In genomic region chr16:13866073-13866472, GRCh38 we compare ENCODE assay signal across 8 cellular contexts. TPM values are rescaled to one million over a fixed set of nuclear protein-coding genes. Genes with fewer than 3 reads are reported as not detected.
DNase-seq lines count a peak whose midpoint lies in the region; ATAC-seq and TF ChIP-seq lines count a peak whose summit lies in the region.

No MANE protein-coding gene starts in this region.

- peak; percentile 48 for TF ChIP-seq CTCF in HEK293 (tag by site-specific recombination; IDR thresholded peaks at IDR 0.05)

- H2BK5ac ChIP-seq in trophoblast cell (ENCODE audit: low read depth, low read length, poor library complexity): no peak overlapping the region

- H3K14ac ChIP-seq in trophoblast cell (ENCODE audit: low read length): no peak overlapping the region

- no peak overlapping the region for H4K12ac ChIP-seq in trophoblast cell (ENCODE audit: low read depth, low read length)

- no peak overlapping the region for H2BK120ac ChIP-seq in trophoblast cell (ENCODE audit: insufficient read depth, low read length, poor library complexity)

- H3K4me3 Mint-ChIP-seq in activated T-cell treated with anti-CD3 and anti-CD28 coated beads, Interleukin-2, amount 50 U/mL, for 24 hours: no peak overlapping the region

- POLR2A ChIA-PET in HEK293 (lab: Yijun Ruan, JAX): no interaction called here

- H3K27me3 Mint-ChIP-seq in activated T-cell treated with anti-CD3 and anti-CD28 coated beads, Interleukin-2, amount 50 U/mL, for 24 hours: peaks cover 39% of the 10 kb centered on the region

- H3K4me3 ChIP-seq in HEK293 (ENCODE audit: low read depth, low read length) (no peak overlapping the region), trophoblast cell (ENCODE audit: low read depth, low read length) (no peak overlapping the region)

- CTCF ChIA-PET in HEK293 (lab: Yijun Ruan, JAX): interaction anchor here (0.5 to 1.2 kb wide), 6 partner anchors 8 to 561 kb away, joined by 3 to 7 read pairs (median 4); partner anchors contain the start of gene ERCC4

- H3K9me3 ChIP-seq in HEK293 (ENCODE audit: control insufficient read depth, insufficient read depth, low read depth, low read length): no peaks in the 10 kb centered on the region
- H3K9me3 ChIP-seq in trophoblast cell (ENCODE audit: insufficient read depth, low read depth, low read length): no peaks in the 10 kb centered on the region

- no peaks in the 10 kb centered on the region for H3K79me1 ChIP-seq in trophoblast cell (ENCODE audit: low read length)

- H3K27me3 ChIP-seq in trophoblast cell (ENCODE audit: insufficient read depth, low read length): no peaks in the 10 kb centered on the region

- H3K9ac ChIP-seq in trophoblast cell (ENCODE audit: low read length): no peak overlapping the region

- no peak overlapping the region for H3K27ac Mint-ChIP-seq in activated T-cell treated with anti-CD3 and anti-CD28 coated beads, Interleukin-2, amount 50 U/mL, for 24 hours

- ATAC-seq in GM18873 (IDR thresholded peaks at IDR 0.05; ENCODE audit: low FRiP score, unreplicated experiment): no peak

- H3K79me2 ChIP-seq in trophoblast cell (ENCODE audit: control insufficient read depth, insufficient read depth, low read length, poor library complexity): no peaks in the 10 kb centered on the region

- no peak overlapping the region for H3K18ac ChIP-seq in trophoblast cell (ENCODE audit: low read length)

- H3K4ac ChIP-seq in trophoblast cell (ENCODE audit: low read depth, low read length): no peak overlapping the region

- H3K27ac ChIP-seq in HEK293 (ENCODE audit: extremely low read depth, low read depth, low read length): no peak overlapping the region
- H3K27ac ChIP-seq in trophoblast cell (ENCODE audit: low read depth, low read length): no peak overlapping the region

- H3K4me1 Mint-ChIP-seq in activated T-cell treated with anti-CD3 and anti-CD28 coated beads, Interleukin-2, amount 50 U/mL, for 24 hours (ENCODE audit: low read depth): no peaks in the 10 kb centered on the region

- H2BK12ac ChIP-seq in trophoblast cell (ENCODE audit: low read length): no peak overlapping the region

- no peak overlapping the region for H4K91ac ChIP-seq in trophoblast cell (ENCODE audit: low read depth, low read length)

- H3K4me2 ChIP-seq in trophoblast cell (ENCODE audit: low read length): no peak overlapping the region

- peaks cover 5% of the 10 kb centered on the region for H3K9me3 Mint-ChIP-seq in activated T-cell treated with anti-CD3 and anti-CD28 coated beads, Interleukin-2, amount 50 U/mL, for 24 hours

- H3K36me3 ChIP-seq in HEK293 (ENCODE audit: control insufficient read depth in 2 of 2, insufficient read depth in 1 of 2, low read length in 2 of 2) (no peaks in the 10 kb centered on the region), trophoblast cell (ENCODE audit: control insufficient read depth in 1 of 2, insufficient read depth in 2 of 2, low read length in 2 of 2) (no peaks in the 10 kb centered on the region)

- no peak overlapping the region for H2AFZ ChIP-seq in trophoblast cell (ENCODE audit: insufficient read depth, low read length, poor library complexity)

- H3K4me1 ChIP-seq in HEK293 (ENCODE audit: control insufficient read depth, insufficient read depth, low read length): no peaks in the 10 kb centered on the region
- no peaks in the 10 kb centered on the region for H3K4me1 ChIP-seq in trophoblast cell (ENCODE audit: control insufficient read depth in 1 of 2, insufficient read depth in 2 of 2, low read length in 2 of 2)

- no peak overlapping the region for H3K23ac ChIP-seq in trophoblast cell (ENCODE audit: low read length)

- DNase-seq in D341Med (ENCODE audit: low spot score): peak; percentile 62
- peak; percentile 54 to 87 for DNase-seq in NCI-H526 (lab: John Stamatoyannopoulos, UW)
- DNase-seq in activated T-cell treated with anti-CD3 and anti-CD28 coated beads, Interleukin-2, amount 50 U/mL, for 24 hours: peak; percentile 36
- peak; percentile 33 for DNase-seq in germinal center (ENCODE audit: low spot score)
- peak; percentile 62 to 79 for DNase-seq in trophoblast cell
- no peak for DNase-seq in activated CD4-positive, CD25-positive, alpha-beta regulatory T cell (lab: John Stamatoyannopoulos, UW)

- H4K8ac ChIP-seq in trophoblast cell (ENCODE audit: low read depth, low read length): no peak overlapping the region

- WGBS in trophoblast cell (ENCODE audit: extremely low coverage, insufficient coverage, insufficient read length): no CpG with 5 or more reads among the region's 8 CpGs

- H3K36me3 Mint-ChIP-seq in activated T-cell treated with anti-CD3 and anti-CD28 coated beads, Interleukin-2, amount 50 U/mL, for 24 hours (ENCODE audit: low read depth): no peaks in the 10 kb centered on the region

- H2AK5ac ChIP-seq in trophoblast cell (ENCODE audit: low read length): no peak overlapping the region

TF ChIP-seq in HEK293, 187 proteins besides CTCF, POLR2A, EP300 and RAD21:
- 0 out of 2 replicates have a peak, but pooled peaks have one; percentile 18 for TF ChIP-seq PRDM10 (tag by site-specific recombination; IDR thresholded peaks at IDR 0.05)
- TF ChIP-seq ZNF335 (tag by site-specific recombination; conservative IDR thresholded peaks at IDR 0.05): no peak
- TF ChIP-seq ELK4 (IDR thresholded peaks at IDR 0.05; ENCODE audit: borderline replicate concordance, low read depth, low read length): no peak
- no peak for TF ChIP-seq ZNF274 (IDR thresholded peaks at IDR 0.05; ENCODE audit: low read length)
- no peak for TF ChIP-seq ZNF274 (tag by site-specific recombination; IDR thresholded peaks at IDR 0.05; ENCODE audit: borderline replicate concordance)
- TF ChIP-seq ZNF654 (tag by site-specific recombination; IDR thresholded peaks at IDR 0.05; ENCODE audit: low read depth): peak; percentile 66
- no peak for TF ChIP-seq ZNF777 (tag by site-specific recombination; IDR thresholded peaks at IDR 0.05; ENCODE audit: borderline replicate concordance)
- TF ChIP-seq HOXA7 (CRISPR knock-in tag; IDR thresholded peaks at IDR 0.05; ENCODE audit: borderline replicate concordance): no peak
- no peak for TF ChIP-seq TCF7L2 (IDR thresholded peaks at IDR 0.05; ENCODE audit: borderline replicate concordance, low read depth, low read length)
- TF ChIP-seq BCL11B (tag by site-specific recombination; IDR thresholded peaks at IDR 0.05; ENCODE audit: low read depth): no peak
TF ChIP-seq in HEK293: peak in this region for 2.

RNA-seq across cellular contexts. Expression of gene ERCC4, which starts 53.9 kb away (rescaled TPM):
- polyA plus RNA-seq in trophoblast cell (2013): 3.7 and 3.8 TPM in 2 replicates

Comparison
In these comparisons a context has a peak if more than half of its experiments do, and no peak if none do; other contexts are left out.
1. DNase-seq: peak in D341Med (single experiment), NCI-H526 (2 of 2), activated T-cell treated with anti-CD3 and anti-CD28 coated beads, Interleukin-2, amount 50 U/mL, for 24 hours (single experiment), germinal center (single experiment) and trophoblast cell (2 of 2); none in activated CD4-positive, CD25-positive, alpha-beta regulatory T cell (0 of 4).